Comparison of ENCODE assay signal across 8 cellular contexts in the genomic region with DNA sequence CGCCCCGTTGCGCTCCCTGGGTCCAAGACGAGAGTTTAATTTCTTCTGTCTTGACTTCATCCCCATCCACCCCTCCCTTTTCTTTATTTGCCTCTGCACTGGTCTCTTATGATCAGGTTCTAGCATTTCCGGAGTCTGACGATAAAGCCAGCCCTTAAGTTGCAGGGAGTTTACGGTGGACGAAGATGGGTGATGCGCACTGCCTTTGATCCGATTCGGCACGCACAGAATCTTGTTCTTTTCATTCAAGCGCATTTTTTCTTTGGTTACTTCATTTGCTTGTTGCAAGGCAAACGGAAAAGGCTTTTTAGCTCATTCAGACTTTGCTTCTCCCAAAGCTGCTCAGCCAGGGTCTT. TPM values are rescaled to one million over a fixed set of nuclear protein-coding genes. Genes with fewer than 3 reads are reported as not detected.
DNase-seq lines count a peak whose midpoint lies in the region; ATAC-seq and TF ChIP-seq lines count a peak whose summit lies in the region.

No MANE protein-coding gene starts in this region.

- H4K91ac ChIP-seq in mesenchymal stem cell (ENCODE audit: low read length), result no peak overlapping the region

- H3K27ac Mint-ChIP-seq in activated naive CD8-positive, alpha-beta T cell treated with anti-CD3 and anti-CD28 coated beads, Interleukin-2, amount 50 U/mL, for 24 hours, result no peak overlapping the region
- H3K27ac Mint-ChIP-seq in type B pancreatic cell, result peak overlapping the region; percentile 85

- peak overlapping the region in 1 of 2 experiments; percentile 46 for H3K23ac ChIP-seq in mesenchymal stem cell (ENCODE audit: low read length in 2 of 2)

- H3K36me3 ChIP-seq in left ventricle myocardium inferior (no peaks in the 10 kb centered on the region), mesenchymal stem cell (ENCODE audit: control insufficient read depth in 1 of 2, insufficient read depth in 2 of 2, low read depth in 1 of 2, low read length in 2 of 2) (no peaks in the 10 kb centered on the region)

- H2BK15ac ChIP-seq in mesenchymal stem cell (ENCODE audit: low read depth, poor library complexity, severe bottlenecking), result no peak overlapping the region

- H3K14ac ChIP-seq in mesenchymal stem cell (ENCODE audit: low read length in 2 of 2), result no peak overlapping the region

- H2AK5ac ChIP-seq in mesenchymal stem cell (ENCODE audit: low read length, severe bottlenecking), result no peak overlapping the region

- no peak overlapping the region for H3K4ac ChIP-seq in mesenchymal stem cell (ENCODE audit: low read depth in 1 of 2, low read length in 2 of 2)

- H2AFZ ChIP-seq in mesenchymal stem cell (ENCODE audit: low read depth, low read length), result no peak overlapping the region

- H3K4me3 ChIP-seq in left ventricle myocardium inferior (peak overlapping the region; percentile 72), mesenchymal stem cell (ENCODE audit: insufficient read depth in 1 of 2, low read depth in 1 of 2, low read length in 2 of 2) (peak overlapping the region in 1 of 2 experiments; percentile 75)

- H3K4me2 ChIP-seq in mesenchymal stem cell (ENCODE audit: low read length, poor library complexity, severe bottlenecking), result peak overlapping the region; percentile 98

- H3K4me1 ChIP-seq in left ventricle myocardium inferior (peaks cover 26% of the 10 kb centered on the region), mesenchymal stem cell (ENCODE audit: control insufficient read depth, insufficient read depth, low read depth, low read length) (peaks cover 20% of the 10 kb centered on the region)

- no peak overlapping the region for H2BK12ac ChIP-seq in mesenchymal stem cell (ENCODE audit: low read length in 2 of 2)

- H3K27me3 Mint-ChIP-seq in activated naive CD8-positive, alpha-beta T cell treated with anti-CD3 and anti-CD28 coated beads, Interleukin-2, amount 50 U/mL, for 24 hours, result peaks cover 44% of the 10 kb centered on the region
- peaks cover 69% of the 10 kb centered on the region for H3K27me3 Mint-ChIP-seq in type B pancreatic cell

- no peak overlapping the region for H3K18ac ChIP-seq in mesenchymal stem cell (ENCODE audit: low read depth in 1 of 2, low read length in 2 of 2)

- no peaks in the 10 kb centered on the region for H3K9me3 ChIP-seq in left ventricle myocardium inferior (replicated peaks)
- H3K9me3 ChIP-seq in mesenchymal stem cell (ENCODE audit: control insufficient read depth, low read length), result no peaks in the 10 kb centered on the region

- no peak overlapping the region for H2BK5ac ChIP-seq in mesenchymal stem cell (ENCODE audit: low read depth, low read length, poor library complexity, severe bottlenecking)

- no peak overlapping the region for H2BK120ac ChIP-seq in mesenchymal stem cell (ENCODE audit: low read depth, low read length)

- WGBS in mesenchymal stem cell, result 9% methylated on average over 14 of the region's 14 CpGs

- H3K4me1 Mint-ChIP-seq in activated naive CD8-positive, alpha-beta T cell treated with anti-CD3 and anti-CD28 coated beads, Interleukin-2, amount 50 U/mL, for 24 hours, result peaks cover 11% of the 10 kb centered on the region
- peaks cover 14% of the 10 kb centered on the region for H3K4me1 Mint-ChIP-seq in type B pancreatic cell (ENCODE audit: unreplicated experiment)

- no peak for ATAC-seq in Right ventricle myocardium superior (ENCODE audit: poor library complexity)
- ATAC-seq in activated naive CD8-positive, alpha-beta T cell treated with anti-CD3 and anti-CD28 coated beads, Interleukin-2, amount 50 U/mL, for 24 hours, result peak; percentile 2

- intact Hi-C loops in left ventricle myocardium inferior (cut with micrococcal nuclease) (no loop called here), Right ventricle myocardium superior (cut with DNase I) (no loop called here)

- DNase-seq in left ventricle myocardium inferior (no peak), Right ventricle myocardium superior (no peak), mesenchymal stem cell (peak; percentile 4), type B pancreatic cell (ENCODE audit: extremely low spot score, unreplicated experiment) (no peak), epidermal melanocyte (ENCODE audit: insufficient read length, low spot score) (no peak), H4 (ENCODE audit: low spot score) (no peak), SIG-M5 treated with dmso at 0.1 percent for 504 hours (lab: John Stamatoyannopoulos, UW; ENCODE audit: unreplicated experiment) (no peak)
- no peak for DNase-seq in activated naive CD8-positive, alpha-beta T cell treated with anti-CD3 and anti-CD28 coated beads, Interleukin-2, amount 50 U/mL, for 24 hours

- H3K9ac ChIP-seq in mesenchymal stem cell (ENCODE audit: low read length), result no peak overlapping the region

- H3K27ac ChIP-seq in left ventricle myocardium inferior (replicated peaks), result no peak overlapping the region
- H3K27ac ChIP-seq in mesenchymal stem cell (ENCODE audit: low read length, poor library complexity, severe bottlenecking), result no peak overlapping the region

- peak overlapping the region; percentile 42 for H3K4me3 Mint-ChIP-seq in activated naive CD8-positive, alpha-beta T cell treated with anti-CD3 and anti-CD28 coated beads, Interleukin-2, amount 50 U/mL, for 24 hours
- peak overlapping the region; percentile 93 for H3K4me3 Mint-ChIP-seq in type B pancreatic cell

- no peaks in the 10 kb centered on the region for H3K9me3 Mint-ChIP-seq in activated naive CD8-positive, alpha-beta T cell treated with anti-CD3 and anti-CD28 coated beads, Interleukin-2, amount 50 U/mL, for 24 hours
- no peaks in the 10 kb centered on the region for H3K9me3 Mint-ChIP-seq in type B pancreatic cell

- no peaks in the 10 kb centered on the region for H3K36me3 Mint-ChIP-seq in activated naive CD8-positive, alpha-beta T cell treated with anti-CD3 and anti-CD28 coated beads, Interleukin-2, amount 50 U/mL, for 24 hours (ENCODE audit: low read depth)
- no peaks in the 10 kb centered on the region for H3K36me3 Mint-ChIP-seq in type B pancreatic cell

- H3K27me3 ChIP-seq in left ventricle myocardium inferior (ENCODE audit: low read depth) (peaks cover 97% of the 10 kb centered on the region), mesenchymal stem cell (ENCODE audit: control insufficient read depth in 1 of 2, insufficient read depth in 1 of 2, low read length in 2 of 2) (peaks cover 30 to 75% of the 10 kb centered on the region in 2 experiments)

- H3K79me1 ChIP-seq in mesenchymal stem cell (replicated peaks; ENCODE audit: low read length, poor library complexity, severe bottlenecking), result no peaks in the 10 kb centered on the region

- no peak overlapping the region for H4K8ac ChIP-seq in mesenchymal stem cell (ENCODE audit: low read length)

- TF ChIP-seq CTCF in left ventricle myocardium inferior (IDR thresholded peaks at IDR 0.05; ENCODE audit: borderline replicate concordance) (no peak), type B pancreatic cell (conservative IDR thresholded peaks at IDR 0.05) (no peak)

RNA-seq across cellular contexts. Expression of a gene that starts 0.5 kb away (rescaled TPM):
- total RNA-seq in left ventricle myocardium inferior (7.8 TPM), Right ventricle myocardium superior (7.1 TPM), type B pancreatic cell (ENCODE audit: low replicate concordance) (4.6 and 14.8 TPM in 2 replicates)
- 16.0 TPM for polyA plus RNA-seq in mesenchymal stem cell (2013, experiment 1 of 2)
- polyA plus RNA-seq in mesenchymal stem cell (2013, experiment 2 of 2), result 16.3 TPM
- total RNA-seq in H4 (2014; rRNA removed; shearing (Covaris generic)), result 3.3 and 6.5 TPM in 2 replicates
